In genomic region chr5:43609752-43610151, GRCh38 we compare ENCODE assay signal across 8 cellular contexts. TPM values are rescaled to one million over a fixed set of nuclear protein-coding genes. Genes with fewer than 3 reads are reported as not detected.
DNase-seq lines count a peak whose midpoint lies in the region; ATAC-seq, FAIRE-seq and TF ChIP-seq lines count a peak whose summit lies in the region.

No MANE protein-coding gene starts in this region.

- H3K9me3 Mint-ChIP-seq in activated CD8-positive, alpha-beta T cell treated with anti-CD3 and anti-CD28 coated beads, Interleukin-2, amount 10 ng/mL, durations not matched to agents 7 days and 5 days (ENCODE audit: insufficient read depth), result no peaks in the 10 kb centered on the region

- H3K27ac Mint-ChIP-seq in activated CD8-positive, alpha-beta T cell treated with anti-CD3 and anti-CD28 coated beads, Interleukin-2, amount 10 ng/mL, durations not matched to agents 7 days and 5 days, result no peak overlapping the region

- no peak; the same call in 2 of the 3 replicates for TF ChIP-seq CTCF in A549 (IDR thresholded peaks at IDR 0.05)

- CTCF ChIA-PET in A549 (lab: Yijun Ruan, JAX), result interaction anchor here (5.1 kb wide), 1 partner anchor 22 kb away, joined by 20 read pairs; no protein-coding TSS in a partner anchor
- CTCF ChIA-PET in activated CD8-positive, alpha-beta T cell treated with anti-CD3 and anti-CD28 coated beads, Interleukin-2, amount 10 ng/mL, durations not matched to agents 7 days and 5 days (lab: Charles Lee), result interaction anchor here (0.9 to 2.1 kb wide), 8 partner anchors 13 to 125 kb away, joined by 3 to 9 read pairs (median 4); no protein-coding TSS in a partner anchor

- ATAC-seq in A549, result peak; percentile 76 to 81; a peak in 5 of 6 replicates
- peak; percentile 79 for ATAC-seq in GM18519 (IDR thresholded peaks at IDR 0.05; ENCODE audit: low FRiP score, unreplicated experiment)
- peak; percentile 61 for ATAC-seq in HG03064 (IDR thresholded peaks at IDR 0.05; ENCODE audit: low read depth, unreplicated experiment)
- peak; percentile 58 for ATAC-seq in activated CD8-positive, alpha-beta T cell treated with anti-CD3 and anti-CD28 coated beads, Interleukin-2, amount 10 ng/mL, durations not matched to agents 7 days and 5 days

- no peak for TF ChIP-seq EP300 in A549 (IDR thresholded peaks at IDR 0.05)

- no peak overlapping the region for H3K4me2 ChIP-seq in A549

- DNase-seq in A549 (ENCODE audit: low read depth in 1 of 2, low spot score in 1 of 2) (peak in 1 of 2 experiments; percentile 27), substantia nigra (lab: John Stamatoyannopoulos, UW) (no peak), AG08396 (ENCODE audit: low spot score) (no peak)
- DNase-seq in activated CD8-positive, alpha-beta T cell treated with anti-CD3 and anti-CD28 coated beads, Interleukin-2, amount 10 ng/mL, durations not matched to agents 7 days and 5 days, result peak; percentile 30
- no peak for DNase-seq in effector CD8-positive, alpha-beta T cell (lab: John Stamatoyannopoulos, UW)
- DNase-seq in stimulated activated CD4-positive, alpha-beta T cell treated with anti-CD3 and anti-CD28 coated beads, Interleukin-2, amount 100 ng/mL, for 48 hours, result no peak

- TF ChIP-seq POLR2A in A549 (IDR thresholded peaks at IDR 0.05; ENCODE audit: low read length), result no peak

- H3K9me3 ChIP-seq in A549, result no peaks in the 10 kb centered on the region

- H3K27ac ChIP-seq in A549 (no peak overlapping the region), substantia nigra (ENCODE audit: low read depth, low read length, poor library complexity, severe bottlenecking) (no peak overlapping the region)

- no peak overlapping the region for H3K4me3 Mint-ChIP-seq in activated CD8-positive, alpha-beta T cell treated with anti-CD3 and anti-CD28 coated beads, Interleukin-2, amount 10 ng/mL, durations not matched to agents 7 days and 5 days

- peaks cover 72% of the 10 kb centered on the region for H3K36me3 Mint-ChIP-seq in activated CD8-positive, alpha-beta T cell treated with anti-CD3 and anti-CD28 coated beads, Interleukin-2, amount 10 ng/mL, durations not matched to agents 7 days and 5 days (ENCODE audit: low read depth)

- H3K4me3 ChIP-seq in A549, result no peak overlapping the region

- no peaks in the 10 kb centered on the region for H3K27me3 Mint-ChIP-seq in activated CD8-positive, alpha-beta T cell treated with anti-CD3 and anti-CD28 coated beads, Interleukin-2, amount 10 ng/mL, durations not matched to agents 7 days and 5 days (ENCODE audit: low read depth)

- H3K4me1 Mint-ChIP-seq in activated CD8-positive, alpha-beta T cell treated with anti-CD3 and anti-CD28 coated beads, Interleukin-2, amount 10 ng/mL, durations not matched to agents 7 days and 5 days (ENCODE audit: low read depth), result peaks cover 32% of the 10 kb centered on the region

- WGBS in A549 (ENCODE audit: missing lambda C conversion rate), result 68% methylated on average over 1 of the region's 1 CpG

- FAIRE-seq in A549 (lab: Jason Lieb, UNC), result no peak

- no peaks in the 10 kb centered on the region for H3K4me1 ChIP-seq in A549

- POLR2A ChIA-PET in A549 (lab: Yijun Ruan, JAX), result no interaction called here
- POLR2A ChIA-PET in activated CD8-positive, alpha-beta T cell treated with anti-CD3 and anti-CD28 coated beads, Interleukin-2, amount 10 ng/mL, durations not matched to agents 7 days and 5 days (lab: Charles Lee), result no interaction called here

- TF ChIP-seq RAD21 in A549 (conservative IDR thresholded peaks at IDR 0.05 in 1 of 2, IDR thresholded peaks at IDR 0.05 in 1 of 2), result peak in 1 of 2 experiments; percentile 23; a peak in 1 of 5 replicates

TF ChIP-seq in A549, 52 proteins besides CTCF, POLR2A, EP300 and RAD21:
- TF ChIP-seq MAX (IDR thresholded peaks at IDR 0.05) (no peak), NPAS2 (CRISPR knock-in tag; IDR thresholded peaks at IDR 0.05; ENCODE audit: borderline replicate concordance) (no peak), SMC3 (IDR thresholded peaks at IDR 0.05) (no peak), MAZ (IDR thresholded peaks at IDR 0.05; ENCODE audit: borderline replicate concordance, low read depth, low read length) (no peak), FOSL2 (IDR thresholded peaks at IDR 0.05) (no peak), FOSL2 (CRISPR knock-in tag; IDR thresholded peaks at IDR 0.05) (no peak), HES2 (IDR thresholded peaks at IDR 0.05) (no peak), HOXA7 (CRISPR knock-in tag; IDR thresholded peaks at IDR 0.05) (no peak), RNF2 (IDR thresholded peaks at IDR 0.05; ENCODE audit: borderline replicate concordance, low read depth) (no peak), TFCP2L1 (CRISPR knock-in tag; IDR thresholded peaks at IDR 0.05) (no peak), EHF (CRISPR knock-in tag; IDR thresholded peaks at IDR 0.05) (no peak), RCOR1 (IDR thresholded peaks at IDR 0.05; ENCODE audit: low read depth, low read length) (no peak)

RNA-seq across cellular contexts. Expression of gene NNT, which starts 6.8 kb away (rescaled TPM):
- polyA plus RNA-seq in A549 (2011; rRNA removed), result 35.5 and 36.3 TPM in 2 replicates
- 7.0 and 9.5 TPM in 2 replicates for polyA plus RNA-seq in A549 (2012; cell fraction: cytosol; rRNA removed)
- polyA plus RNA-seq in A549 (2012; cell fraction: nucleus; rRNA removed), result 10.5 and 14.7 TPM in 2 replicates
- polyA plus RNA-seq in A549 (2017; fragmentation: RNase III; extraction: RNeasy Plus Mini Kit Qiagen cat#74134 plus additional on column Dnase treatment), result 13.5 to 16.5 TPM (median 15.2 TPM) in 3 replicates
- polyA minus RNA-seq in A549 (2011; rRNA and poly(A)+ RNA removed), result 47.4 and 58.1 TPM in 2 replicates
- 100 to 1,000 TPM; 103 to 104 TPM for total RNA-seq in activated CD8-positive, alpha-beta T cell treated with anti-CD3 and anti-CD28 coated beads, Interleukin-2, amount 10 ng/mL, durations not matched to agents 7 days and 5 days

RNA-seq across cellular contexts. Expression of gene PAIP1, which starts 52.9 kb away (rescaled TPM):
- 188 and 198 TPM in 2 replicates for polyA plus RNA-seq in A549 (2011; rRNA removed)
- polyA plus RNA-seq in A549 (2012; cell fraction: cytosol; rRNA removed), result 51.2 and 74.8 TPM in 2 replicates
- 19.8 and 25.1 TPM in 2 replicates for polyA plus RNA-seq in A549 (2012; cell fraction: nucleus; rRNA removed)
- 84.6 to 89.6 TPM (median 86.7 TPM) in 3 replicates for polyA plus RNA-seq in A549 (2017; fragmentation: RNase III; extraction: RNeasy Plus Mini Kit Qiagen cat#74134 plus additional on column Dnase treatment)
- polyA minus RNA-seq in A549 (2011; rRNA and poly(A)+ RNA removed), result 63.1 and 66.9 TPM in 2 replicates
- total RNA-seq in activated CD8-positive, alpha-beta T cell treated with anti-CD3 and anti-CD28 coated beads, Interleukin-2, amount 10 ng/mL, durations not matched to agents 7 days and 5 days, result 10 to 100 TPM; 31.8 to 36.3 TPM
